23 cellular contexts compared by ENCODE assay signal in genomic region chr5:74401566-74402320, GRCh38.
DNase-seq lines count a peak whose midpoint lies in the region; ATAC-seq and TF ChIP-seq lines count a peak whose summit lies in the region.
"Had no signal": no experiment of that assay in that cellular context is flagged by ENCODE, and none has a peak within 500 bp of the region (broad histone marks: within the 10 kb centered on the region; RNA-seq: fewer than 3 reads in every experiment).

No MANE protein-coding gene starts in this region.

- ATAC-seq in esophagus mucosa (peak; percentile 28), sciatic nerve (no peak)
- no peak for ATAC-seq in effector memory CD8-positive, alpha-beta T cell (replicated peaks)
- ATAC-seq: activated CD8-positive, alpha-beta T cell treated with anti-CD3 and anti-CD28 coated beads, Interleukin-2, amount 10 ng/mL, durations not matched to agents 7 days and 5 days; CD8-positive, alpha-beta T cell; WTC11 had no signal

- H3K4me1 Mint-ChIP-seq in Caco-2 (ENCODE audit: low read depth, unreplicated experiment): peaks cover 17% of the 10 kb centered on the region
- H3K4me1 Mint-ChIP-seq in effector memory CD8-positive, alpha-beta T cell (ENCODE audit: low read depth in 2 of 2): peaks cover 0 to 10% of the 10 kb centered on the region in 2 donors
- H3K4me1 Mint-ChIP-seq: WTC11 had no signal

- no peaks in the 10 kb centered on the region for H3K9me3 ChIP-seq in Caco-2
- H3K9me3 ChIP-seq in mesodermal cell (ENCODE audit: control insufficient read depth, low read length): peaks cover 6% of the 10 kb centered on the region
- H3K9me3 ChIP-seq: Peyer's patch, SK-N-SH, transverse colon had no signal

- CTCF ChIA-PET in Caco-2 (lab: Charles Lee): no interaction called here

- POLR2A ChIA-PET in Caco-2 (lab: Charles Lee): no interaction called here

- no TSS peak for BruUV-seq in Caco-2 (replicated peaks; lab: Mats Ljungman, UMichigan)

- H3K9me3 Mint-ChIP-seq in Caco-2 (ENCODE audit: unreplicated experiment): no peaks in the 10 kb centered on the region
- H3K9me3 Mint-ChIP-seq in effector memory CD8-positive, alpha-beta T cell: no peaks in the 10 kb centered on the region
- H3K9me3 Mint-ChIP-seq: activated T-cell treated with anti-CD3 and anti-CD28 coated beads, Interleukin-2, amount 50 U/mL, for 24 hours; CD8-positive, alpha-beta T cell had no signal

- H3K27ac Mint-ChIP-seq in Caco-2 (ENCODE audit: unreplicated experiment): peak overlapping the region; percentile 42
- no peak overlapping the region for H3K27ac Mint-ChIP-seq in effector memory CD8-positive, alpha-beta T cell
- H3K27ac Mint-ChIP-seq: activated CD8-positive, alpha-beta T cell treated with anti-CD3 and anti-CD28 coated beads, Interleukin-2, amount 10 ng/mL, durations not matched to agents 7 days and 5 days; activated naive CD4-positive, alpha-beta T cell treated with anti-CD3 and anti-CD28 coated beads for 36 hours; activated T-cell treated with anti-CD3 and anti-CD28 coated beads, Interleukin-2, amount 50 U/mL, for 24 hours; CD8-positive, alpha-beta T cell; WTC11 had no signal

- no peak overlapping the region for H3K4me3 Mint-ChIP-seq in Caco-2 (ENCODE audit: unreplicated experiment)
- no peak overlapping the region for H3K4me3 Mint-ChIP-seq in effector memory CD8-positive, alpha-beta T cell
- H3K4me3 Mint-ChIP-seq: activated CD8-positive, alpha-beta T cell treated with anti-CD3 and anti-CD28 coated beads, Interleukin-2, amount 10 ng/mL, durations not matched to agents 7 days and 5 days; activated naive CD4-positive, alpha-beta T cell treated with anti-CD3 and anti-CD28 coated beads for 36 hours; activated T-cell treated with anti-CD3 and anti-CD28 coated beads, Interleukin-2, amount 50 U/mL, for 24 hours; CD8-positive, alpha-beta T cell; WTC11 had no signal

- H3K4me3 ChIP-seq in Caco-2 (ENCODE audit: low read depth, low read length) (no peak overlapping the region), mesodermal cell (ENCODE audit: extremely low read depth, insufficient read depth, low read length, poor library complexity, severe bottlenecking) (no peak overlapping the region)
- H3K4me3 ChIP-seq: Peyer's patch, transverse colon had no signal

- no peak for DNase-seq in Caco-2
- DNase-seq in NCI-H226: peak; percentile 78
- DNase-seq in mesenteric fat pad (ENCODE audit: low spot score): no peak
- DNase-seq in NCI-H2107 (lab: John Stamatoyannopoulos, UW): no peak
- no peak for DNase-seq in sciatic nerve (ENCODE audit: low spot score)
- DNase-seq in effector memory CD8-positive, alpha-beta T cell: no peak
- DNase-seq: activated CD8-positive, alpha-beta T cell treated with anti-CD3 and anti-CD28 coated beads, Interleukin-2, amount 10 ng/mL, durations not matched to agents 7 days and 5 days; activated naive CD4-positive, alpha-beta T cell treated with anti-CD3 and anti-CD28 coated beads for 36 hours; activated T-cell treated with anti-CD3 and anti-CD28 coated beads, Interleukin-2, amount 50 U/mL, for 24 hours; aorta; CD8-positive, alpha-beta T cell; DMS79 treated with DMSO at 0.1 percent for 48 hours; effector memory CD4-positive, alpha-beta T cell; NCI-H2029 treated with DMSO at 0.1 percent for 48 hours; NCI-H510A treated with DMSO at 0.1 percent for 48 hours; NK-92 treated with Interleukin-12 subunit alpha and Interleukin-12 subunit beta, amount 100 ng/mL, for 24 hours; Peyer's patch; SK-N-SH; stimulated activated CD4-positive, alpha-beta T cell treated with anti-CD3 and anti-CD28 coated beads, Interleukin-2, amount 100 ng/mL, for 24 hours; transverse colon had no signal

- intact Hi-C loops in Caco-2 (cut with micrococcal nuclease; ENCODE audit: unreplicated experiment): no loop called here
- intact Hi-C loops in sciatic nerve (cut with DNase I): no loop called here

- H3K27ac ChIP-seq in mesodermal cell (ENCODE audit: low read depth, low read length, severe bottlenecking): peak overlapping the region; percentile 55
- H3K27ac ChIP-seq: Peyer's patch, transverse colon had no signal

- H3K4me1 ChIP-seq in Caco-2 (peaks cover 15% of the 10 kb centered on the region), mesodermal cell (ENCODE audit: control insufficient read depth, insufficient read depth, low read length, poor library complexity, severe bottlenecking) (peaks cover 38% of the 10 kb centered on the region)

- TF ChIP-seq CTCF in Caco-2 (IDR thresholded peaks at IDR 0.05; ENCODE audit: insufficient read depth in 1 of 2, low read depth in 1 of 2, low read length in 1 of 2, severe bottlenecking in 1 of 2, unreplicated experiment in 1 of 2): no peak

- no peaks in the 10 kb centered on the region for H3K27me3 Mint-ChIP-seq in Caco-2 (ENCODE audit: insufficient read depth, unreplicated experiment)
- H3K27me3 Mint-ChIP-seq in effector memory CD8-positive, alpha-beta T cell: no peaks in the 10 kb centered on the region
- H3K27me3 Mint-ChIP-seq: activated T-cell treated with anti-CD3 and anti-CD28 coated beads, Interleukin-2, amount 50 U/mL, for 24 hours had no signal

- no peaks in the 10 kb centered on the region for H3K27me3 ChIP-seq in Caco-2 (replicated peaks; ENCODE audit: control insufficient read depth, insufficient read depth, low read length)
- H3K27me3 ChIP-seq: Peyer's patch, transverse colon had no signal

- 81 to 96% methylated on average over 5 of the region's 5 CpGs for WGBS in mesodermal cell (ENCODE audit: insufficient coverage in 2 of 2), 2 experiments

- H3K36me3 Mint-ChIP-seq in Caco-2 (ENCODE audit: insufficient read depth, unreplicated experiment): no peaks in the 10 kb centered on the region
- H3K36me3 Mint-ChIP-seq in effector memory CD8-positive, alpha-beta T cell (ENCODE audit: insufficient read depth): no peaks in the 10 kb centered on the region
- H3K36me3 Mint-ChIP-seq: CD8-positive, alpha-beta T cell had no signal

- no peaks in the 10 kb centered on the region; the same call in 1 of the 2 replicates for H3K36me3 ChIP-seq in Caco-2 (ENCODE audit: control insufficient read depth, insufficient read depth, low read length)
- no peaks in the 10 kb centered on the region for H3K36me3 ChIP-seq in mesodermal cell (ENCODE audit: control insufficient read depth, insufficient read depth, low read length)
- H3K36me3 ChIP-seq: Peyer's patch, transverse colon had no signal
